In genomic region chr22:38110008-38110862, GRCh38 we compare ENCODE assay signal across 1 cellular context.
TF ChIP-seq lines count a peak whose summit lies in the region.

Gene BAIAP2L2, minus strand, starts transcription at chr22:38110684. Its CDS starts 159 bp downstream, at chr22:38110525.

TF ChIP-seq in HepG2, 621 proteins besides CTCF, POLR2A, EP300 and RAD21 (continues in another document):
- TF ChIP-seq ZNF761 (CRISPR knock-in tag; conservative IDR thresholded peaks at IDR 0.05) (no peak), KMT2B (CRISPR knock-in tag; IDR thresholded peaks at IDR 0.05) (0 out of 2 replicates have a peak, but pooled peaks have one; percentile 16), CAMTA2 (CRISPR knock-in tag; IDR thresholded peaks at IDR 0.05; ENCODE audit: borderline replicate concordance) (no peak), NFYC (CRISPR knock-in tag; IDR thresholded peaks at IDR 0.05) (no peak), NR2F2 (IDR thresholded peaks at IDR 0.05; ENCODE audit: borderline replicate concordance, low read depth) (no peak), MED8 (CRISPR knock-in tag; IDR thresholded peaks at IDR 0.05; ENCODE audit: insufficient replicate concordance) (no peak), CENPT (CRISPR knock-in tag; IDR thresholded peaks at IDR 0.05; ENCODE audit: low read depth) (no peak), MYC (CRISPR knock-in tag; IDR thresholded peaks at IDR 0.05; ENCODE audit: borderline replicate concordance) (peak; percentile 87), ZNF263 (CRISPR knock-in tag; IDR thresholded peaks at IDR 0.05) (0 out of 2 replicates have a peak, but pooled peaks have one; percentile 13), PRMT3 (CRISPR knock-in tag; IDR thresholded peaks at IDR 0.05; ENCODE audit: borderline replicate concordance, low read depth) (no peak), BATF2 (CRISPR knock-in tag; IDR thresholded peaks at IDR 0.05) (no peak), ZNF790 (CRISPR knock-in tag; IDR thresholded peaks at IDR 0.05; ENCODE audit: borderline replicate concordance) (no peak), TRAFD1 (CRISPR knock-in tag; IDR thresholded peaks at IDR 0.05; ENCODE audit: borderline replicate concordance) (no peak), TFDP2 (CRISPR knock-in tag; IDR thresholded peaks at IDR 0.05) (no peak), ZNF839 (CRISPR knock-in tag; IDR thresholded peaks at IDR 0.05; ENCODE audit: borderline replicate concordance) (no peak), ZNF501 (CRISPR knock-in tag; IDR thresholded peaks at IDR 0.05) (peak; percentile 11; the same call in 1 of the 2 replicates), NR1H2 (CRISPR knock-in tag; IDR thresholded peaks at IDR 0.05; ENCODE audit: borderline replicate concordance, low read depth) (no peak), MLX (CRISPR knock-in tag; IDR thresholded peaks at IDR 0.05) (no peak), PHF5A (CRISPR knock-in tag; IDR thresholded peaks at IDR 0.05; ENCODE audit: low read depth, unreplicated experiment) (no peak), ZKSCAN1 (IDR thresholded peaks at IDR 0.05; ENCODE audit: low read length) (no peak), MED13 (CRISPR knock-in tag; IDR thresholded peaks at IDR 0.05) (no peak; the same call in 1 of the 2 replicates), ZBTB44 (CRISPR knock-in tag; IDR thresholded peaks at IDR 0.05) (no peak), SRF (IDR thresholded peaks at IDR 0.05; ENCODE audit: low read depth, low read length) (no peak), ZNF777 (CRISPR knock-in tag; IDR thresholded peaks at IDR 0.05) (0 out of 2 replicates have a peak, but pooled peaks have one; percentile 24), ZNF329 (CRISPR knock-in tag; IDR thresholded peaks at IDR 0.05; ENCODE audit: low read depth) (no peak), ZMAT5 (CRISPR knock-in tag; IDR thresholded peaks at IDR 0.05; ENCODE audit: borderline replicate concordance, low read depth) (no peak), MBNL3 (CRISPR knock-in tag; conservative IDR thresholded peaks at IDR 0.05) (no peak), ZBTB1 (CRISPR knock-in tag; IDR thresholded peaks at IDR 0.05; ENCODE audit: borderline replicate concordance) (0 out of 2 replicates have a peak, but pooled peaks have one; percentile 40), SPEN (CRISPR knock-in tag; IDR thresholded peaks at IDR 0.05; ENCODE audit: low read depth) (peak; percentile 44; the same call in 1 of the 2 replicates), ZBTB14 (CRISPR knock-in tag; IDR thresholded peaks at IDR 0.05) (no peak), SIN3A (IDR thresholded peaks at IDR 0.05; ENCODE audit: borderline replicate concordance, low read depth, low read length) (no peak), ATF5 (CRISPR knock-in tag; IDR thresholded peaks at IDR 0.05; ENCODE audit: low read depth) (no peak), TBX2 (CRISPR knock-in tag; IDR thresholded peaks at IDR 0.05; ENCODE audit: borderline replicate concordance) (no peak), KLF16 (CRISPR knock-in tag; IDR thresholded peaks at IDR 0.05) (no peak), GABPA (IDR thresholded peaks at IDR 0.05; ENCODE audit: low read depth, low read length) (no peak), GABPA (CRISPR knock-in tag; IDR thresholded peaks at IDR 0.05; ENCODE audit: low read depth) (no peak), ZNF382 (CRISPR knock-in tag; IDR thresholded peaks at IDR 0.05; ENCODE audit: borderline replicate concordance) (no peak), CCAR2 (optimal IDR thresholded peaks at IDR 0.05; ENCODE audit: low read depth, low read length) (no peak), ZSCAN5A (CRISPR knock-in tag; IDR thresholded peaks at IDR 0.05; ENCODE audit: borderline replicate concordance) (no peak), ZNF253 (CRISPR knock-in tag; IDR thresholded peaks at IDR 0.05; ENCODE audit: borderline replicate concordance) (no peak), RFX3 (CRISPR knock-in tag; IDR thresholded peaks at IDR 0.05) (no peak), PRDM4 (CRISPR knock-in tag; IDR thresholded peaks at IDR 0.05; ENCODE audit: borderline replicate concordance) (no peak), ZNF3 (CRISPR knock-in tag; IDR thresholded peaks at IDR 0.05) (no peak), ZNF34 (CRISPR knock-in tag; IDR thresholded peaks at IDR 0.05; ENCODE audit: borderline replicate concordance) (no peak), CBFB (CRISPR knock-in tag; IDR thresholded peaks at IDR 0.05) (no peak), HMGXB3 (CRISPR knock-in tag; IDR thresholded peaks at IDR 0.05; ENCODE audit: borderline replicate concordance) (0 out of 2 replicates have a peak, but pooled peaks have one; percentile 45), ZNF275 (CRISPR knock-in tag; IDR thresholded peaks at IDR 0.05; ENCODE audit: borderline replicate concordance) (no peak)
